8 cellular contexts compared by ENCODE assay signal in the genomic region with DNA sequence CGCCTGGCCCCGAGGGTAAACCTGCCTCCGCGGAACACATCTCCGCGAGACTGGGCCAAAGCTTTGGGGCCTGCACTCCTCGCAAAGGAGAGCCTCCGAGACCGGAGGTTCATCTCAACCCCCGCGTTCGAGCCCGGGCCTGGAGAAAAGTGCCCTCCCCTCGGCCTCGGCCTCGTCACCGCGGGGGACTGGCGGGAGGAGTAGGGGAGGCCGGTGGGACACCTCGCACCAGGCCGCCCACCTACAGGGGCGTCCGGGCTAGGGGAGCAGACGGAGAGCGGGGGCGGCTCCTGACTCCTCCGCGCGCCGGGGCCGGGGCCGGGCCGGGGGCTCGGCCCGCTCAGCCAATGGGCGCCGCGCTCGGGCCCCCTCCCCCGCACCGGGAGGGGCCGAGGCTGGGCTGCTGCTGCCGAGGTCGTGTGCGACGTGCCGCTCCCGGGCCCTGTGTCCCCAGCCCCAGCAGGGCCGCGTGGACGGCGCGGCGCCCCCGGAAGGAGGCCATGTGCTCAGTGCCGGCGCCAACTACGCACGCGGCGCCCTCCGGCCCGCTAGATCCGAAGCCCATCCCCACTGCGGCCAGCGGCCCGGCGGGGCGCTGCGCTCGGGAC. TPM values are rescaled to one million over a fixed set of nuclear protein-coding genes. Genes with fewer than 3 reads are reported as not detected.
DNase-seq lines count a peak whose midpoint lies in the region; ATAC-seq and FAIRE-seq lines count a peak whose summit lies in the region.

No MANE protein-coding gene starts in this region.

- peaks cover 52% of the 10 kb centered on the region for H3K4me1 ChIP-seq in HUES64 (ENCODE audit: insufficient read depth, low read length)

- H3K27ac Mint-ChIP-seq in T-cell: peak overlapping the region; percentile 91 to 94

- H3K9ac ChIP-seq in HUES64 (ENCODE audit: low read depth, low read length): peak overlapping the region; percentile 88

- DNase-seq in EH (ENCODE audit: low read depth) (peak; percentile 78), T-cell (peak in 30 of 34 experiments; percentile 18 to 58 (median 38)), amniotic stem cell (lab: John Stamatoyannopoulos, UW) (peak; percentile 54), hepatic stellate cell (ENCODE audit: low spot score) (peak; percentile 90), retina (peak; percentile 76), RCC 7860 (ENCODE audit: low spot score) (no peak)

- under 1% methylated on average over 72 of the region's 72 CpGs for WGBS in HUES64

- H3K4me3 ChIP-seq in HUES64 (ENCODE audit: low read length): peak overlapping the region; percentile 69

- ATAC-seq in GM21515 (IDR thresholded peaks at IDR 0.05; ENCODE audit: unreplicated experiment) (peak; percentile 54), T-cell (replicated peaks in 1 of 4) (peak; percentile 41 to 60 (median 58))

- CTCF ChIA-PET in T-cell (lab: Charles Lee): interaction anchor here in 1 of 2 donors (1.6 kb wide), 1 partner anchor 26 kb away, joined by 3 read pairs; no protein-coding TSS in a partner anchor

- H3K36me3 ChIP-seq in HUES64 (ENCODE audit: insufficient read depth, low read length): peaks cover 41% of the 10 kb centered on the region

- H3K27me3 ChIP-seq in HUES64 (ENCODE audit: insufficient read depth, low read length): no peaks in the 10 kb centered on the region

- peak overlapping the region; percentile 94 for H3K27ac ChIP-seq in HUES64 (ENCODE audit: low read depth, low read length)

- peaks cover 45 to 64% (median 62%) of the 10 kb centered on the region in 3 donors for H3K4me1 Mint-ChIP-seq in T-cell

- no peaks in the 10 kb centered on the region for H3K9me3 Mint-ChIP-seq in T-cell

- no peak for FAIRE-seq in RCC 7860 (lab: Jason Lieb, UNC)

- peak overlapping the region; percentile 95 to 96 (median 95) for H3K4me3 Mint-ChIP-seq in T-cell

- H3K9me3 ChIP-seq in HUES64 (ENCODE audit: insufficient read depth, low read depth, low read length): no peaks in the 10 kb centered on the region

- no peaks in the 10 kb centered on the region for H3K27me3 Mint-ChIP-seq in T-cell

- POLR2A ChIA-PET in T-cell (lab: Charles Lee): interaction anchor here in 1 of 2 donors (0.6 kb wide), 1 partner anchor 261 kb away, joined by 4 read pairs; no protein-coding TSS in a partner anchor

- peaks cover 9% of the 10 kb centered on the region for H3K36me3 Mint-ChIP-seq in T-cell

RNA-seq across cellular contexts. Expression of a gene that starts 0.7 kb away (rescaled TPM):
- polyA plus RNA-seq in HUES64 (2013, experiment 1 of 2): 201 TPM
- 227 TPM for polyA plus RNA-seq in HUES64 (2013, experiment 2 of 2)
- total RNA-seq in T-cell: 10 to 100 TPM; 72.0 to 91.7 (median 83.9) TPM
